28 cellular contexts compared by ENCODE assay signal in genomic region chr15:62223020-62223419, GRCh38. TPM values are rescaled to one million over a fixed set of nuclear protein-coding genes. Genes with fewer than 3 reads are reported as not detected.
"Had no signal": no experiment of that assay in that cellular context is flagged by ENCODE, and none has a peak within 500 bp of the region (broad histone marks: within the 10 kb centered on the region; RNA-seq: fewer than 3 reads in every experiment).

No MANE protein-coding gene starts in this region.

- DNase-seq: activated CD4-positive, alpha-beta T cell treated with anti-CD3 and anti-CD28 coated beads for 48 hours; activated naive CD4-positive, alpha-beta T cell; activated T-cell treated with anti-CD3 and anti-CD28 coated beads, Interleukin-2, amount 50 U/mL, for 1 hour; adrenal gland; aorta; body of pancreas; effector CD8-positive, alpha-beta T cell; esophagus squamous epithelium; foreskin melanocyte; heart right ventricle; naive B cell; nucleus accumbens; pancreas; retina; stimulated activated CD4-positive, alpha-beta T cell treated with anti-CD3 and anti-CD28 coated beads, Interleukin-12 subunit alpha, Interleukin-12 subunit beta, amount 100 ng/mL, for 4 hours; stimulated activated CD4-positive, alpha-beta T cell treated with anti-CD3 and anti-CD28 coated beads, Interleukin-4, amount 100 ng/mL, for 1 hour; stomach; thyroid gland; upper lobe of left lung had no signal

- H3K4me3 Mint-ChIP-seq: mesothelial cell of epicardium had no signal

- H3K36me3 Mint-ChIP-seq: activated naive CD4-positive, alpha-beta T cell treated with anti-CD3 and anti-CD28 coated beads, Interleukin-2, amount 50 U/mL, for 72 hours; mesothelial cell of epicardium had no signal

- H3K9me3 ChIP-seq: adrenal gland, body of pancreas, pancreas, prostate gland, thyroid gland, vagina had no signal

- ATAC-seq: body of pancreas, heart right ventricle, pancreas, sciatic nerve had no signal

- H3K27ac Mint-ChIP-seq: activated naive CD4-positive, alpha-beta T cell treated with anti-CD3 and anti-CD28 coated beads, Interleukin-2, amount 50 U/mL, for 72 hours; mesothelial cell of epicardium had no signal

- H3K27ac ChIP-seq: adrenal gland, body of pancreas, epithelial cell of prostate, esophagus squamous epithelium, heart right ventricle, pancreas, prostate gland, stomach, thyroid gland, upper lobe of left lung, vagina, VCaP had no signal

- H3K4me1 Mint-ChIP-seq: mesothelial cell of epicardium, naive B cell had no signal

- H3K4me3 ChIP-seq: adrenal gland, body of pancreas, esophagus squamous epithelium, heart right ventricle, pancreas, prostate gland, skin epidermis, stomach, thyroid gland, upper lobe of left lung, vagina had no signal

- H3K36me3 ChIP-seq: adrenal gland, esophagus squamous epithelium, heart right ventricle, pancreas, prostate gland, stomach, thyroid gland, upper lobe of left lung, vagina had no signal

- H3K4me1 ChIP-seq: adrenal gland, body of pancreas, esophagus squamous epithelium, heart right ventricle, pancreas, prostate gland, stomach, thyroid gland, upper lobe of left lung, vagina had no signal

- H3K27me3 ChIP-seq: adrenal gland, body of pancreas, pancreas, stomach, thyroid gland, upper lobe of left lung, vagina had no signal

RNA-seq across cellular contexts. Expression of gene C2CD4B, which starts 57.9 kb away (rescaled TPM):
- total RNA-seq: mesothelial cell of epicardium had no signal
- polyA plus RNA-seq: neural cell had no signal
